In the genomic region with DNA sequence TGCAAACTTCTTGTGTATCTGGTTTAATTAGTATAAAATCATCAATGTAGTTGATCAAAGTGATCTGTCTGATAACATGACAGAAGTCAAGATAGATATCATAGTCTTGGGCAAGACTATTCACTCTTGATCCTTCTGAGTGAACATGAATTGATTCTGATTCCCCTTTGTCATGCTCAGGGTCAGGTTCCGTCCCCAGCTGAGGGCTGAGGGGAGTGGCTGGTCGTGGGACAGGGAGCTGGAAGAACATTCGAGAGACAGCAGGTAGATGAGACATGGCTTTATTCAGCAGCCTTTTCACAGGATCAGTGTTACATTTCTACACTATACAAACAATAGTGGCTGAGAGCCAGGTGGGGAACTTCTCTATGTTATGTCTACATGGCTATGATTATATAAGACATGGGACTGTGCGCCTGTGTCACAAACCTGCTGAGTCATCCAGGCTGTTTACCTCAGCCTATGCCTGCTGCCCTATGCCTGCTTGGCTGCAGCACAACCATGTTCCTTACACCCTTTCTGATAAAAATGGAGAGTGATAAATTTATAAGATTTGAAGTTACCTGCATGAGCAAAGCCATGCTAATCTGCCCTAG, we compare ENCODE assay signal across 1 cellular context.
TF ChIP-seq lines count a peak whose summit lies in the region.

No MANE protein-coding gene starts in this region.

TF ChIP-seq in K562, 482 proteins besides CTCF, POLR2A, EP300 and RAD21 (continued from another document):
- TF ChIP-seq, protein P1, sequence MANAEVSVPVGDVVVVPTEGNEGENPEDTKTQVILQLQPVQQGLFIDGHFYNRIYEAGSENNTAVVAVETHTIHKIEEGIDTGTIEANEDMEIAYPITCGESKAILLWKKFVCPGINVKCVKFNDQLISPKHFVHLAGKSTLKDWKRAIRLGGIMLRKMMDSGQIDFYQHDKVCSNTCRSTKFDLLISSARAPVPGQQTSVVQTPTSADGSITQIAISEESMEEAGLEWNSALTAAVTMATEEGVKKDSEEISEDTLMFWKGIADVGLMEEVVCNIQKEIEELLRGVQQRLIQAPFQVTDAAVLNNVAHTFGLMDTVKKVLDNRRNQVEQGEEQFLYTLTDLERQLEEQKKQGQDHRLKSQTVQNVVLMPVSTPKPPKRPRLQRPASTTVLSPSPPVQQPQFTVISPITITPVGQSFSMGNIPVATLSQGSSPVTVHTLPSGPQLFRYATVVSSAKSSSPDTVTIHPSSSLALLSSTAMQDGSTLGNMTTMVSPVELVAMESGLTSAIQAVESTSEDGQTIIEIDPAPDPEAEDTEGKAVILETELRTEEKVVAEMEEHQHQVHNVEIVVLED (CRISPR knock-in tag; IDR thresholded peaks at IDR 0.05): no peak
- no peak for TF ChIP-seq NUFIP1 (IDR thresholded peaks at IDR 0.05; ENCODE audit: partially characterized antibody)
- TF ChIP-seq BRD9 (IDR thresholded peaks at IDR 0.05; ENCODE audit: low read depth, partially characterized antibody): no peak
- TF ChIP-seq HNRNPUL1 (IDR thresholded peaks at IDR 0.05; ENCODE audit: low read length): no peak
- TF ChIP-seq, protein P2, sequence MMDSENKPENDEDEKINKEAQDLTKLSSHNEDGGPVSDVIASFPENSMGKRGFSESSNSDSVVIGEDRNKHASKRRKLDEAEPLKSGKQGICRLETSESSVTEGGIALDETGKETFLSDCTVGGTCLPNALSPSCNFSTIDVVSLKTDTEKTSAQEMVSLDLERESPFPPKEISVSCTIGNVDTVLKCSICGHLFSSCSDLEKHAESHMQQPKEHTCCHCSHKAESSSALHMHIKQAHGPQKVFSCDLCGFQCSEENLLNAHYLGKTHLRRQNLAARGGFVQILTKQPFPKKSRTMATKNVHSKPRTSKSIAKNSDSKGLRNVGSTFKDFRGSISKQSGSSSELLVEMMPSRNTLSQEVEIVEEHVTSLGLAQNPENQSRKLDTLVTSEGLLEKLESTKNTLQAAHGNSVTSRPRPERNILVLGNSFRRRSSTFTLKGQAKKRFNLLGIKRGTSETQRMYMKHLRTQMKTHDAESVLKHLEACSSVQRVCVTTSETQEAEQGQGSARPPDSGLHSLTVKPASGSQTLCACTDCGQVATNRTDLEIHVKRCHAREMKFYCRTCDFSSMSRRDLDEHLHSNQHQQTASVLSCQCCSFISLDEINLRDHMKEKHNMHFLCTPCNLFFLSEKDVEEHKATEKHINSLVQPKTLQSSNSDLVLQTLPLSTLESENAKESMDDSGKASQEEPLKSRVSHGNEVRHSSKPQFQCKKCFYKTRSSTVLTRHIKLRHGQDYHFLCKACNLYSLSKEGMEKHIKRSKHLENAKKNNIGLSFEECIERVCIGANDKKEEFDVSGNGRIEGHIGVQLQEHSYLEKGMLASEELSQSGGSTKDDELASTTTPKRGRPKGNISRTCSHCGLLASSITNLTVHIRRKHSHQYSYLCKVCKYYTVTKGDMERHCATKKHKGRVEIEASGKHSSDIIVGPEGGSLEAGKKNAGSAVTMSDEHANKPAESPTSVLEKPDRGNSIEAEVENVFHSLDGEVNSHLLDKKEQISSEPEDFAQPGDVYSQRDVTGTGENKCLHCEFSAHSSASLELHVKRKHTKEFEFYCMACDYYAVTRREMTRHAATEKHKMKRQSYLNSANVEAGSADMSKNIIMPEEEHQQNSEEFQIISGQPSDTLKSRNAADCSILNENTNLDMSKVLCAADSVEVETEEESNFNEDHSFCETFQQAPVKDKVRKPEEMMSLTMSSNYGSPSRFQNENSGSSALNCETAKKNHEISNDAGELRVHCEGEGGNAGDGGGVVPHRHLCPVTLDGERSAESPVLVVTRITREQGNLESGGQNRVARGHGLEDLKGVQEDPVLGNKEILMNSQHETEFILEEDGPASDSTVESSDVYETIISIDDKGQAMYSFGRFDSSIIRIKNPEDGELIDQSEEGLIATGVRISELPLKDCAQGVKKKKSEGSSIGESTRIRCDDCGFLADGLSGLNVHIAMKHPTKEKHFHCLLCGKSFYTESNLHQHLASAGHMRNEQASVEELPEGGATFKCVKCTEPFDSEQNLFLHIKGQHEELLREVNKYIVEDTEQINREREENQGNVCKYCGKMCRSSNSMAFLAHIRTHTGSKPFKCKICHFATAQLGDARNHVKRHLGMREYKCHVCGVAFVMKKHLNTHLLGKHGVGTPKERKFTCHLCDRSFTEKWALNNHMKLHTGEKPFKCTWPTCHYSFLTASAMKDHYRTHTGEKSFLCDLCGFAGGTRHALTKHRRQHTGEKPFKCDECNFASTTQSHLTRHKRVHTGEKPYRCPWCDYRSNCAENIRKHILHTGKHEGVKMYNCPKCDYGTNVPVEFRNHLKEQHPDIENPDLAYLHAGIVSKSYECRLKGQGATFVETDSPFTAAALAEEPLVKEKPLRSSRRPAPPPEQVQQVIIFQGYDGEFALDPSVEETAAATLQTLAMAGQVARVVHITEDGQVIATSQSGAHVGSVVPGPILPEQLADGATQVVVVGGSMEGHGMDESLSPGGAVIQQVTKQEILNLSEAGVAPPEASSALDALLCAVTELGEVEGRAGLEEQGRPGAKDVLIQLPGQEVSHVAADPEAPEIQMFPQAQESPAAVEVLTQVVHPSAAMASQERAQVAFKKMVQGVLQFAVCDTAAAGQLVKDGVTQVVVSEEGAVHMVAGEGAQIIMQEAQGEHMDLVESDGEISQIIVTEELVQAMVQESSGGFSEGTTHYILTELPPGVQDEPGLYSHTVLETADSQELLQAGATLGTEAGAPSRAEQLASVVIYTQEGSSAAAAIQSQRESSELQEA (IDR thresholded peaks at IDR 0.05; ENCODE audit: low read depth): no peak
- TF ChIP-seq MAFG (tag; conservative IDR thresholded peaks at IDR 0.05): 0 out of 2 replicates have a peak, but pooled peaks have one; percentile 38
- TF ChIP-seq EZH2 (IDR thresholded peaks at IDR 0.05; ENCODE audit: borderline replicate concordance, low read depth, low read length): no peak
